15 cellular contexts compared by ENCODE assay signal in genomic region chr22:46097268-46097900, GRCh38. TPM values are rescaled to one million over a fixed set of nuclear protein-coding genes. Genes with fewer than 3 reads are reported as not detected.
DNase-seq lines count a peak whose midpoint lies in the region; ATAC-seq and TF ChIP-seq lines count a peak whose summit lies in the region.
"Had no signal": no experiment of that assay in that cellular context is flagged by ENCODE, and none has a peak within 500 bp of the region (broad histone marks: within the 10 kb centered on the region; RNA-seq: fewer than 3 reads in every experiment).

No MANE protein-coding gene starts in this region.

- H4K8ac ChIP-seq in neuronal stem cell (ENCODE audit: low read depth, low read length): no peak overlapping the region

- H3K4me3 ChIP-seq in HCT116 (replicated peaks in 1 of 2; ENCODE audit: low read depth in 1 of 2, low read length in 2 of 2) (no peak overlapping the region), breast epithelium (peak overlapping the region in 1 of 3 donors; percentile 1), neuronal stem cell (ENCODE audit: low read length in 2 of 2) (no peak overlapping the region), testis (no peak overlapping the region)
- H3K4me3 ChIP-seq in CD8-positive, alpha-beta memory T cell (ENCODE audit: low read length): no peak overlapping the region

- intact Hi-C loops in HCT116 (cut with micrococcal nuclease): no loop called here
- intact Hi-C loops in breast epithelium (cut with DNase I; ENCODE audit: low total_unique reads): no loop called here
- intact Hi-C loops in testis (cut with DNase I; ENCODE audit: low total_unique reads): no loop called here

- H3K9me3 Mint-ChIP-seq in activated naive CD8-positive, alpha-beta T cell treated with anti-CD3 and anti-CD28 coated beads, Interleukin-2, amount 50 U/mL, for 24 hours: no peaks in the 10 kb centered on the region
- H3K9me3 Mint-ChIP-seq in CD8-positive, alpha-beta memory T cell: no peaks in the 10 kb centered on the region
- H3K9me3 Mint-ChIP-seq: dendritic cell treated with granulocyte-macrophage colony-stimulating factor and Interleukin-4, amounts not matched to agents 40 ng/mL and 50 ng/mL, for 4 days; naive B cell; WTC11 had no signal

- RAD21 ChIA-PET in HCT116 (lab: Charles Lee; ENCODE audit: low non-redundant PET in 1 of 2, low total read pairs in 2 of 2, uncharacterized antibody in 2 of 2, unreplicated experiment in 2 of 2): no interaction called here

- no peaks in the 10 kb centered on the region for H3K27me3 ChIP-seq in HCT116 (ENCODE audit: insufficient read depth, low read length)
- H3K27me3 ChIP-seq in breast epithelium: no peaks in the 10 kb centered on the region
- H3K27me3 ChIP-seq in neuronal stem cell (ENCODE audit: control insufficient read depth in 3 of 3, insufficient read depth in 3 of 3, low read depth in 1 of 3, low read length in 3 of 3): peaks cover 0 to 91% (median 6%) of the 10 kb centered on the region in 3 experiments
- no peaks in the 10 kb centered on the region for H3K27me3 ChIP-seq in testis
- H3K27me3 ChIP-seq in CD8-positive, alpha-beta memory T cell (ENCODE audit: insufficient read depth, low read length, poor library complexity, severe bottlenecking): no peaks in the 10 kb centered on the region

- H3K79me2 ChIP-seq in HCT116 (ENCODE audit: insufficient read depth, low read length): peaks cover 87% of the 10 kb centered on the region

- H3K14ac ChIP-seq in neuronal stem cell (ENCODE audit: low read length): peak overlapping the region; percentile 4

- H3K27me3 Mint-ChIP-seq in activated naive CD8-positive, alpha-beta T cell treated with anti-CD3 and anti-CD28 coated beads, Interleukin-2, amount 50 U/mL, for 24 hours: no peaks in the 10 kb centered on the region
- no peaks in the 10 kb centered on the region for H3K27me3 Mint-ChIP-seq in CD8-positive, alpha-beta memory T cell
- H3K27me3 Mint-ChIP-seq: dendritic cell treated with granulocyte-macrophage colony-stimulating factor and Interleukin-4, amounts not matched to agents 40 ng/mL and 50 ng/mL, for 4 days; naive B cell had no signal

- H2AK5ac ChIP-seq in neuronal stem cell (ENCODE audit: low read depth, low read length): no peak overlapping the region

- H4K20me1 ChIP-seq in HCT116 (ENCODE audit: insufficient read depth): peaks cover 3% of the 10 kb centered on the region; the same call in 1 of the 2 replicates

- H4K91ac ChIP-seq in neuronal stem cell (ENCODE audit: low read depth, low read length, poor library complexity): no peak overlapping the region

- TF ChIP-seq CTCF in HCT116 (IDR thresholded peaks at IDR 0.05 in 2 of 3, conservative IDR thresholded peaks at IDR 0.05 in 1 of 3; ENCODE audit: borderline replicate concordance in 1 of 3, insufficient read depth in 1 of 3, low read depth in 2 of 3, low read length in 2 of 3) (no peak), breast epithelium (IDR thresholded peaks at IDR 0.05) (no peak), testis (IDR thresholded peaks at IDR 0.05) (no peak)

- H3K79me1 ChIP-seq in neuronal stem cell (ENCODE audit: low read depth, low read length): peaks cover 3% of the 10 kb centered on the region

- peak overlapping the region; percentile 32; the same call in 1 of the 2 replicates for H3K27ac ChIP-seq in HCT116 (ENCODE audit: low read depth, low read length)
- peak overlapping the region; percentile 99 to 100 for H3K27ac ChIP-seq in breast epithelium
- no peak overlapping the region for H3K27ac ChIP-seq in neuronal stem cell (replicated peaks; ENCODE audit: low read length)
- H3K27ac ChIP-seq in testis: peak overlapping the region; percentile 36 to 62
- H3K27ac ChIP-seq in CD8-positive, alpha-beta memory T cell (ENCODE audit: low read depth, low read length): no peak overlapping the region

- H2BK15ac ChIP-seq in neuronal stem cell (ENCODE audit: low read length): no peak overlapping the region

- no peak overlapping the region for H2BK5ac ChIP-seq in neuronal stem cell (ENCODE audit: low read length)

- H3K4ac ChIP-seq in neuronal stem cell (ENCODE audit: low read length): no peak overlapping the region

- H3K18ac ChIP-seq in neuronal stem cell (ENCODE audit: low read length): no peak overlapping the region

- no peak for TF ChIP-seq RAD21 in HCT116 (IDR thresholded peaks at IDR 0.05; ENCODE audit: low read depth)

- H2BK120ac ChIP-seq in neuronal stem cell (ENCODE audit: low read depth, low read length): no peak overlapping the region

- no peak overlapping the region for H3K4me3 Mint-ChIP-seq in activated naive CD8-positive, alpha-beta T cell treated with anti-CD3 and anti-CD28 coated beads, Interleukin-2, amount 50 U/mL, for 24 hours
- no peak overlapping the region for H3K4me3 Mint-ChIP-seq in CD8-positive, alpha-beta memory T cell
- H3K4me3 Mint-ChIP-seq: dendritic cell treated with granulocyte-macrophage colony-stimulating factor and Interleukin-4, amounts not matched to agents 40 ng/mL and 50 ng/mL, for 4 days; naive B cell; WTC11 had no signal

- H3K9me2 ChIP-seq in HCT116 (ENCODE audit: insufficient read depth): no peaks in the 10 kb centered on the region

- H3K4me2 ChIP-seq in HCT116 (ENCODE audit: low read length) (no peak overlapping the region), neuronal stem cell (ENCODE audit: insufficient read depth, low read length, poor library complexity, severe bottlenecking) (no peak overlapping the region)

- no peaks in the 10 kb centered on the region for H3K4me1 ChIP-seq in HCT116 (ENCODE audit: control insufficient read depth in 1 of 2, insufficient read depth in 2 of 2, low read length in 2 of 2)
- peaks cover 37 to 63% of the 10 kb centered on the region in 2 donors for H3K4me1 ChIP-seq in breast epithelium
- no peaks in the 10 kb centered on the region for H3K4me1 ChIP-seq in neuronal stem cell (ENCODE audit: control insufficient read depth in 2 of 2, insufficient read depth in 1 of 2, low read depth in 1 of 2, low read length in 2 of 2)
- peaks cover 79% of the 10 kb centered on the region for H3K4me1 ChIP-seq in testis
- H3K4me1 ChIP-seq in CD8-positive, alpha-beta memory T cell (ENCODE audit: insufficient read depth, low read length): no peaks in the 10 kb centered on the region

- ATAC-seq in HCT116: no peak
- no peak for ATAC-seq in activated naive CD8-positive, alpha-beta T cell treated with anti-CD3 and anti-CD28 coated beads, Interleukin-2, amount 50 U/mL, for 24 hours
- no peak for ATAC-seq in GM19324 (IDR thresholded peaks at IDR 0.05; ENCODE audit: low FRiP score, unreplicated experiment)
- ATAC-seq: WTC11 had no signal

- H3K36me3 ChIP-seq in HCT116 (ENCODE audit: control insufficient read depth in 1 of 2, insufficient read depth in 2 of 2, low read length in 2 of 2) (peaks cover 16 to 41% of the 10 kb centered on the region in 2 experiments; a peak in 3 of 4 replicates), breast epithelium (no peaks in the 10 kb centered on the region), neuronal stem cell (replicated peaks in 1 of 2; ENCODE audit: control insufficient read depth in 2 of 2, insufficient read depth in 2 of 2, low read length in 2 of 2) (no peaks in the 10 kb centered on the region), testis (ENCODE audit: low read depth, missing control alignments) (no peaks in the 10 kb centered on the region)
- no peaks in the 10 kb centered on the region for H3K36me3 ChIP-seq in CD8-positive, alpha-beta memory T cell (ENCODE audit: insufficient read depth, low read length)

- CTCF ChIA-PET in HCT116 (lab: Charles Lee): no interaction called here
- CTCF ChIA-PET in CD8-positive, alpha-beta memory T cell (lab: Charles Lee): no interaction called here

- POLR2A ChIA-PET in HCT116 (lab: Charles Lee): no interaction called here
- POLR2A ChIA-PET in CD8-positive, alpha-beta memory T cell (lab: Charles Lee): no interaction called here

- no peak overlapping the region for H3K9ac ChIP-seq in HCT116 (ENCODE audit: low read length)
- no peak overlapping the region for H3K9ac ChIP-seq in neuronal stem cell (ENCODE audit: low read depth, low read length, poor library complexity)

- no TSS peak for BruUV-seq in HCT116 (replicated peaks; lab: Mats Ljungman, UMichigan)

- no peak overlapping the region for H3K27ac Mint-ChIP-seq in activated naive CD8-positive, alpha-beta T cell treated with anti-CD3 and anti-CD28 coated beads, Interleukin-2, amount 50 U/mL, for 24 hours
- peak overlapping the region in 2 of 8 donors; percentile 35 to 42 for H3K27ac Mint-ChIP-seq in CD8-positive, alpha-beta memory T cell
- H3K27ac Mint-ChIP-seq: dendritic cell treated with granulocyte-macrophage colony-stimulating factor and Interleukin-4, amounts not matched to agents 40 ng/mL and 50 ng/mL, for 4 days; WTC11 had no signal

- peak overlapping the region; percentile 55 for H3K23ac ChIP-seq in neuronal stem cell (ENCODE audit: low read depth, low read length, poor library complexity)

- H3K36me3 Mint-ChIP-seq in activated naive CD8-positive, alpha-beta T cell treated with anti-CD3 and anti-CD28 coated beads, Interleukin-2, amount 50 U/mL, for 24 hours (ENCODE audit: low read depth): no peaks in the 10 kb centered on the region
- peaks cover 0 to 18% (median 0%) of the 10 kb centered on the region in 3 donors for H3K36me3 Mint-ChIP-seq in CD8-positive, alpha-beta memory T cell
- H3K36me3 Mint-ChIP-seq: naive B cell, WTC11 had no signal

- DNase-seq in HCT116 (ENCODE audit: low read depth, low spot score) (no peak), breast epithelium (ENCODE audit: low spot score in 2 of 2) (no peak), neuronal stem cell (ENCODE audit: low spot score) (no peak), testis (no peak), NCI-H1930 (lab: John Stamatoyannopoulos, UW) (no peak)
- no peak for DNase-seq in activated naive CD8-positive, alpha-beta T cell treated with anti-CD3 and anti-CD28 coated beads, Interleukin-2, amount 50 U/mL, for 24 hours
- no peak for DNase-seq in CD8-positive, alpha-beta memory T cell
- DNase-seq: aorta; naive B cell; NCI-H69; stimulated activated CD4-positive, alpha-beta T cell treated with anti-CD3 and anti-CD28 coated beads, Interleukin-1b, Interleukin-23, amount 100 ng/mL, for 48 hours; T-helper 1 cell had no signal

- H3K4me1 Mint-ChIP-seq in activated naive CD8-positive, alpha-beta T cell treated with anti-CD3 and anti-CD28 coated beads, Interleukin-2, amount 50 U/mL, for 24 hours: no peaks in the 10 kb centered on the region
- H3K4me1 Mint-ChIP-seq in CD8-positive, alpha-beta memory T cell: peaks cover 0 to 4% (median 2%) of the 10 kb centered on the region in 3 donors
- H3K4me1 Mint-ChIP-seq: WTC11 had no signal

- no peak overlapping the region for H2AFZ ChIP-seq in HCT116 (ENCODE audit: low read depth, low read length, poor library complexity, severe bottlenecking)
- no peak overlapping the region for H2AFZ ChIP-seq in neuronal stem cell (ENCODE audit: low read length)

- WGBS in neuronal stem cell (ENCODE audit: extremely low coverage in 2 of 2, insufficient read length in 2 of 2, insufficient replicate concordance in 1 of 2), 2 donors: no CpG with 5 or more reads among the region's 13 CpGs
- 69 to 76% methylated on average over 10 to 13 of the region's 13 CpGs for WGBS in testis, 2 donors

- H3K9me3 ChIP-seq in HCT116 (ENCODE audit: control insufficient read depth in 1 of 2, insufficient read depth in 1 of 2, low read depth in 1 of 2, low read length in 2 of 2) (no peaks in the 10 kb centered on the region), breast epithelium (no peaks in the 10 kb centered on the region), neuronal stem cell (replicated peaks in 1 of 2; ENCODE audit: control insufficient read depth in 2 of 2, insufficient read depth in 1 of 2, low read depth in 1 of 2, low read length in 2 of 2) (no peaks in the 10 kb centered on the region), testis (no peaks in the 10 kb centered on the region)
- no peaks in the 10 kb centered on the region for H3K9me3 ChIP-seq in CD8-positive, alpha-beta memory T cell (ENCODE audit: low read length)

- TF ChIP-seq POLR2A in HCT116 (IDR thresholded peaks at IDR 0.05; ENCODE audit: borderline replicate concordance, extremely low read depth, insufficient read depth, insufficient read length): no peak
- TF ChIP-seq POLR2A in breast epithelium (IDR thresholded peaks at IDR 0.05): no peak
- TF ChIP-seq POLR2A in testis (IDR thresholded peaks at IDR 0.05): no peak

- H2BK12ac ChIP-seq in neuronal stem cell (ENCODE audit: low read length): peak overlapping the region; percentile 31

RNA-seq across cellular contexts. Expression of gene PPARA, which starts 52.9 kb away (rescaled TPM):
- total RNA-seq in HCT116 (2021; ENCODE audit: unreplicated experiment) (14.5 TPM), breast epithelium (10 to 100 TPM; 15.2 to 31.0 (median 22.3) TPM), testis (10 to 100 TPM; 18.1 to 19.9 TPM)
- 4.8 and 5.6 TPM in 2 replicates for polyA plus RNA-seq in HCT116 (2012)
- 4.4 TPM for polyA plus RNA-seq in neuronal stem cell (2013, experiment 1 of 2)
- 4.3 TPM for polyA plus RNA-seq in neuronal stem cell (2013, experiment 2 of 2)
- polyA plus RNA-seq in testis (ENCODE audit: insufficient read depth, low read depth, low replicate concordance): 4.8 TPM
- total RNA-seq in CD8-positive, alpha-beta memory T cell: 10 to 100 TPM; 11.2 to 12.9 TPM
- 10.1 TPM for polyA plus RNA-seq in CD8-positive, alpha-beta memory T cell

Comparison
In these comparisons a context has a peak if more than half of its experiments do, and no peak if none do; other contexts are left out.
1. H3K27ac ChIP-seq: peak in HCT116 (single experiment), breast epithelium (2 of 2) and testis (2 of 2); none in neuronal stem cell (single experiment) and CD8-positive, alpha-beta memory T cell (single experiment).